In genomic region chr1:203478231-203478630, GRCh38 we compare ENCODE assay signal across 19 cellular contexts. TPM values are rescaled to one million over a fixed set of nuclear protein-coding genes. Genes with fewer than 3 reads are reported as not detected.
A peak's percentile ranks its signal among the peaks of the same experiment; 100 is the strongest.
DNase-seq lines count a peak whose midpoint lies in the region; ATAC-seq and TF ChIP-seq lines count a peak whose summit lies in the region.
"Had no signal": no experiment of that assay in that cellular context is flagged by ENCODE, and none has a peak within 500 bp of the region (broad histone marks: within the 10 kb centered on the region; RNA-seq: fewer than 3 reads in every experiment).

No MANE protein-coding gene starts in this region.

- 0 out of 2 replicates have a peak overlapping the region, but pooled peaks have one; percentile 8 for H2AFZ ChIP-seq in OCI-LY3 (ENCODE audit: low read depth, low read length)
- H2AFZ ChIP-seq: PC-9 had no signal

- H3K27me3 ChIP-seq in OCI-LY3 (ENCODE audit: low read depth, low read length) (peaks cover 22% of the 10 kb centered on the region), prostate gland (replicated peaks; ENCODE audit: insufficient read depth) (no peaks in the 10 kb centered on the region), transverse colon (no peaks in the 10 kb centered on the region)
- H3K27me3 ChIP-seq: BE2C had no signal

- in situ Hi-C loops in transverse colon (cut with MboI; ENCODE audit: low pct_ligation_motif_present in 1 of 4, low pct_unique_long_range_greater_than_20kb in 1 of 4, low sequenced_read_pairs in 3 of 4), result loop anchor here in 1 of 4 donors (25.0 kb wide), 1 partner anchor 116 kb away; the partner anchor contains the start of gene FMOD

- intact Hi-C loops in prostate gland (cut with DNase I) (no loop called here), transverse colon (cut with DNase I; ENCODE audit: low total_unique reads) (loop anchor here (5.0 kb wide), 1 partner anchor 201 kb away; no protein-coding TSS in a partner anchor)

- TF ChIP-seq POLR2A in prostate gland (IDR thresholded peaks at IDR 0.05), result no peak
- no peak for TF ChIP-seq POLR2A in transverse colon (IDR thresholded peaks at IDR 0.05)

- no peak overlapping the region for H3K9ac ChIP-seq in OCI-LY3 (ENCODE audit: low read length)

- H3K4me2 ChIP-seq in OCI-LY3 (ENCODE audit: low read length), result peak overlapping the region; percentile 39; the same call in 1 of the 2 replicates
- H3K4me2 ChIP-seq: PC-9 had no signal

- TF ChIP-seq CTCF in OCI-LY3 (IDR thresholded peaks at IDR 0.05; ENCODE audit: low read depth, low read length) (no peak), coronary artery (IDR thresholded peaks at IDR 0.05) (no peak), prostate gland (IDR thresholded peaks at IDR 0.05) (no peak), transverse colon (IDR thresholded peaks at IDR 0.05) (no peak)

- no peak overlapping the region for H3K4me3 ChIP-seq in OCI-LY3 (ENCODE audit: low read length)
- peak overlapping the region; percentile 86 for H3K4me3 ChIP-seq in coronary artery
- H3K4me3 ChIP-seq in prostate gland, result no peak overlapping the region
- H3K4me3 ChIP-seq in transverse colon, result peak overlapping the region; percentile 3 to 48 (median 20)
- H3K4me3 ChIP-seq: PC-9 had no signal

- peaks cover 16% of the 10 kb centered on the region for H3K4me1 ChIP-seq in OCI-LY3 (ENCODE audit: low read length)
- no peaks in the 10 kb centered on the region for H3K4me1 ChIP-seq in prostate gland (replicated peaks)
- peaks cover 9 to 42% (median 24%) of the 10 kb centered on the region in 4 donors for H3K4me1 ChIP-seq in transverse colon

- DNase-seq in coronary artery (ENCODE audit: low spot score) (no peak), prostate gland (ENCODE audit: low spot score) (no peak), transverse colon (no peak), hepatic stellate cell (ENCODE audit: low spot score) (no peak), NCI-H2107 (lab: John Stamatoyannopoulos, UW) (no peak)
- DNase-seq: activated CD4-positive, alpha-beta T cell treated with anti-CD3 and anti-CD28 coated beads for 1 hour; activated CD8-positive, alpha-beta memory T cell treated with anti-CD3 and anti-CD28 coated beads, Interleukin-2, amount 10 ng/mL, durations not matched to agents 7 days and 5 days; activated effector memory CD4-positive, alpha-beta T cell treated with Interleukin-2 at 50 U/mL for 16 hours; BE2C; KG1; NCI-H1048; NCI-H748 treated with DMSO at 0.1 percent for 48 hours; nephron progenitor cell; PC-9; T1000 had no signal

- H3K36me3 ChIP-seq in OCI-LY3 (replicated peaks; ENCODE audit: low read depth, low read length) (no peaks in the 10 kb centered on the region), prostate gland (no peaks in the 10 kb centered on the region), transverse colon (no peaks in the 10 kb centered on the region)
- H3K36me3 ChIP-seq: BE2C had no signal

- no peak overlapping the region for H3K27ac ChIP-seq in OCI-LY3 (ENCODE audit: low read length)
- H3K27ac ChIP-seq in coronary artery, result peak overlapping the region; percentile 82 to 92
- peak overlapping the region; percentile 67 to 78 for H3K27ac ChIP-seq in prostate gland
- peak overlapping the region; percentile 75 to 89 (median 80) for H3K27ac ChIP-seq in transverse colon
- H3K27ac ChIP-seq: PC-9 had no signal

- no peak for TF ChIP-seq EP300 in transverse colon (IDR thresholded peaks at IDR 0.05; ENCODE audit: low read depth)

- no peaks in the 10 kb centered on the region for H3K79me2 ChIP-seq in OCI-LY3 (ENCODE audit: low read length)

- H3K9me3 ChIP-seq in OCI-LY3 (ENCODE audit: insufficient read depth, low read length) (no peaks in the 10 kb centered on the region), prostate gland (no peaks in the 10 kb centered on the region), transverse colon (no peaks in the 10 kb centered on the region)
- H3K9me3 ChIP-seq: BE2C had no signal

- ATAC-seq in HG02642 (IDR thresholded peaks at IDR 0.05; ENCODE audit: poor library complexity, unreplicated experiment), result no peak
- ATAC-seq: activated CD8-positive, alpha-beta memory T cell treated with anti-CD3 and anti-CD28 coated beads, Interleukin-2, amount 10 ng/mL, durations not matched to agents 7 days and 5 days; SK-N-SH treated with all-trans-retinoic acid at 6 μM for 48 hours had no signal

- WGBS in prostate gland, result 71% methylated on average over 3 of the region's 3 CpGs
- 51 to 64% methylated on average over 3 of the region's 3 CpGs for WGBS in transverse colon (ENCODE audit: low coverage in 1 of 2), 2 donors

- no peaks in the 10 kb centered on the region for H4K20me1 ChIP-seq in OCI-LY3 (ENCODE audit: insufficient read depth, low read length)

RNA-seq across cellular contexts. Expression of gene PRELP, which starts 2.6 kb away (rescaled TPM):
- total RNA-seq in prostate gland, result 10 to 100 TPM; 17.9 to 43.2 TPM
- 10 to 100 TPM; 15.4 to 35.2 (median 23.3) TPM for total RNA-seq in transverse colon
- total RNA-seq: activated CD8-positive, alpha-beta memory T cell treated with anti-CD3 and anti-CD28 coated beads, Interleukin-2, amount 10 ng/mL, durations not matched to agents 7 days and 5 days; lung microvascular endothelial cell; PC-9 had no signal

RNA-seq across cellular contexts. Expression of gene OPTC, which starts 15.7 kb away (rescaled TPM):
- total RNA-seq in prostate gland (not detected), transverse colon (not detected)
- total RNA-seq: activated CD8-positive, alpha-beta memory T cell treated with anti-CD3 and anti-CD28 coated beads, Interleukin-2, amount 10 ng/mL, durations not matched to agents 7 days and 5 days; lung microvascular endothelial cell; PC-9 had no signal

Comparison
In these comparisons a context has a peak if more than half of its experiments do, and no peak if none do; other contexts are left out.
1. H3K4me3 ChIP-seq: peak in coronary artery (single experiment) and transverse colon (4 of 4); none in OCI-LY3 (single experiment) and prostate gland (0 of 2).